8 cellular contexts compared by ENCODE assay signal in genomic region chr14:50312734-50313054, GRCh38. TPM values are rescaled to one million over a fixed set of nuclear protein-coding genes. Genes with fewer than 3 reads are reported as not detected.
DNase-seq lines count a peak whose midpoint lies in the region; ATAC-seq, FAIRE-seq and TF ChIP-seq lines count a peak whose summit lies in the region.

No MANE protein-coding gene starts in this region.

- H3K4me1 Mint-ChIP-seq in activated naive CD8-positive, alpha-beta T cell treated with anti-CD3 and anti-CD28 coated beads, Interleukin-2, amount 10 ng/mL, durations not matched to agents 7 days and 5 days = peaks cover 28% of the 10 kb centered on the region

- ATAC-seq in GM21423 (IDR thresholded peaks at IDR 0.05; ENCODE audit: unreplicated experiment) = peak; percentile 26
- ATAC-seq in activated naive CD8-positive, alpha-beta T cell treated with anti-CD3 and anti-CD28 coated beads, Interleukin-2, amount 10 ng/mL, durations not matched to agents 7 days and 5 days (ENCODE audit: low read depth) = peak; percentile 43

- H3K27me3 ChIP-seq in Loucy (ENCODE audit: insufficient read depth, low read length, poor library complexity, severe bottlenecking) (no peaks in the 10 kb centered on the region), suprapubic skin (no peaks in the 10 kb centered on the region)

- H3K4me2 ChIP-seq in Loucy (ENCODE audit: low read depth, low read length, poor library complexity, severe bottlenecking) = peak overlapping the region; percentile 98

- peak overlapping the region; percentile 94 for H3K4me3 ChIP-seq in Loucy (ENCODE audit: low read length, poor library complexity, severe bottlenecking)
- H3K4me3 ChIP-seq in kidney (ENCODE audit: low read length in 2 of 2) = peak overlapping the region; percentile 81 to 97
- H3K4me3 ChIP-seq in suprapubic skin = peak overlapping the region; percentile 68

- 3% methylated on average over 16 of the region's 18 CpGs for WGBS in suprapubic skin

- H3K36me3 ChIP-seq in Loucy (ENCODE audit: insufficient read depth, low read length) (no peaks in the 10 kb centered on the region), kidney (ENCODE audit: control insufficient read depth in 1 of 2, insufficient read depth in 2 of 2, low read length in 2 of 2) (no peaks in the 10 kb centered on the region), suprapubic skin (no peaks in the 10 kb centered on the region)

- H3K36me3 Mint-ChIP-seq in activated naive CD8-positive, alpha-beta T cell treated with anti-CD3 and anti-CD28 coated beads, Interleukin-2, amount 10 ng/mL, durations not matched to agents 7 days and 5 days = peaks cover 28% of the 10 kb centered on the region

- H3K9ac ChIP-seq in Loucy (ENCODE audit: low read depth, low read length, poor library complexity, severe bottlenecking) (peak overlapping the region; percentile 79), kidney (ENCODE audit: low read length in 2 of 2) (peak overlapping the region; percentile 39 to 88)

- H3K27ac Mint-ChIP-seq in activated naive CD8-positive, alpha-beta T cell treated with anti-CD3 and anti-CD28 coated beads, Interleukin-2, amount 10 ng/mL, durations not matched to agents 7 days and 5 days = peak overlapping the region; percentile 95

- H3F3A ChIP-seq in Loucy (ENCODE audit: low read depth) = no peaks in the 10 kb centered on the region

- FAIRE-seq in kidney (lab: Jason Lieb, UNC) = no peak

- H3K9me3 Mint-ChIP-seq in activated naive CD8-positive, alpha-beta T cell treated with anti-CD3 and anti-CD28 coated beads, Interleukin-2, amount 10 ng/mL, durations not matched to agents 7 days and 5 days = peaks cover 2% of the 10 kb centered on the region

- TF ChIP-seq CTCF in Loucy (conservative IDR thresholded peaks at IDR 0.05; ENCODE audit: low read length) (no peak), kidney (IDR thresholded peaks at IDR 0.05; ENCODE audit: borderline replicate concordance, extremely low read depth, insufficient read depth) (no peak), suprapubic skin (IDR thresholded peaks at IDR 0.05) (no peak)

- POLR2A ChIA-PET in activated naive CD8-positive, alpha-beta T cell treated with anti-CD3 and anti-CD28 coated beads, Interleukin-2, amount 10 ng/mL, durations not matched to agents 7 days and 5 days (lab: Charles Lee) = interaction anchor here (0.7 to 2.3 kb wide), 5 partner anchors 8 to 247 kb away, joined by 3 to 13 read pairs (median 6); partner anchors contain the start of genes ATL1 and SOS2

- peaks cover 31% of the 10 kb centered on the region for H3K4me1 ChIP-seq in Loucy (ENCODE audit: insufficient read depth, low read length, poor library complexity, severe bottlenecking)
- peaks cover 10% of the 10 kb centered on the region in 2 donors for H3K4me1 ChIP-seq in kidney (ENCODE audit: control insufficient read depth in 1 of 2, insufficient read depth in 1 of 2, low read depth in 1 of 2, low read length in 2 of 2)
- H3K4me1 ChIP-seq in suprapubic skin = peaks cover 17% of the 10 kb centered on the region

- H3K9me3 ChIP-seq in Loucy (ENCODE audit: insufficient read depth, low read depth, low read length) = peaks cover 8% of the 10 kb centered on the region; the same call in 1 of the 2 replicates
- no peaks in the 10 kb centered on the region for H3K9me3 ChIP-seq in kidney (ENCODE audit: control insufficient read depth in 1 of 2, low read length in 2 of 2)
- no peaks in the 10 kb centered on the region for H3K9me3 ChIP-seq in suprapubic skin

- TF ChIP-seq POLR2A in suprapubic skin (IDR thresholded peaks at IDR 0.05) = no peak

- intact Hi-C loops in kidney (cut with DNase I) = no loop called here

- H2AFZ ChIP-seq in Loucy (ENCODE audit: low read length) = peak overlapping the region; percentile 92

- H3K9me2 ChIP-seq in Loucy (replicated peaks; ENCODE audit: low read depth, low read length) = no peaks in the 10 kb centered on the region

- peaks cover 3% of the 10 kb centered on the region for H4K20me1 ChIP-seq in Loucy (ENCODE audit: insufficient read depth, low read length, poor library complexity, severe bottlenecking)

- DNase-seq in DMS79 (lab: John Stamatoyannopoulos, UW) (peak; percentile 83), kidney (no peak), suprapubic skin (ENCODE audit: low spot score in 2 of 2) (no peak), hepatic stellate cell (ENCODE audit: low spot score) (no peak), AG08395 (ENCODE audit: low spot score) (no peak)
- no peak for DNase-seq in activated naive CD8-positive, alpha-beta T cell treated with anti-CD3 and anti-CD28 coated beads, Interleukin-2, amount 10 ng/mL, durations not matched to agents 7 days and 5 days

- peaks cover 50% of the 10 kb centered on the region for H3K79me2 ChIP-seq in Loucy (ENCODE audit: insufficient read depth, low read length)

- no peak for TF ChIP-seq EP300 in suprapubic skin (IDR thresholded peaks at IDR 0.05)

- H3K27me3 Mint-ChIP-seq in activated naive CD8-positive, alpha-beta T cell treated with anti-CD3 and anti-CD28 coated beads, Interleukin-2, amount 10 ng/mL, durations not matched to agents 7 days and 5 days = no peaks in the 10 kb centered on the region

- peak overlapping the region; percentile 92 for H3K4me3 Mint-ChIP-seq in activated naive CD8-positive, alpha-beta T cell treated with anti-CD3 and anti-CD28 coated beads, Interleukin-2, amount 10 ng/mL, durations not matched to agents 7 days and 5 days

- H3K27ac ChIP-seq in kidney (ENCODE audit: low read depth in 2 of 2, low read length in 2 of 2) (peak overlapping the region; percentile 97), suprapubic skin (peak overlapping the region; percentile 92)

RNA-seq across cellular contexts. Expression of gene DMAC2L, which starts 0.6 kb away (rescaled TPM):
- 10 to 100 TPM; 19.0 to 19.4 TPM for total RNA-seq in activated naive CD8-positive, alpha-beta T cell treated with anti-CD3 and anti-CD28 coated beads, Interleukin-2, amount 10 ng/mL, durations not matched to agents 7 days and 5 days
- total RNA-seq in kidney (23.7 TPM), suprapubic skin (10 to 100 TPM; 11.6 to 20.5 (median 18.3) TPM)
- polyA plus RNA-seq in kidney (ENCODE audit: insufficient read depth, low read depth, low replicate concordance) = 27.3 TPM

RNA-seq across cellular contexts. Expression of gene L2HGDH, which starts 0.7 kb away (rescaled TPM):
- total RNA-seq in activated naive CD8-positive, alpha-beta T cell treated with anti-CD3 and anti-CD28 coated beads, Interleukin-2, amount 10 ng/mL, durations not matched to agents 7 days and 5 days = 10 to 100 TPM; 11.5 to 12.1 TPM
- total RNA-seq in kidney = 12.5 TPM
- 11.1 TPM for polyA plus RNA-seq in kidney (ENCODE audit: insufficient read depth, low read depth, low replicate concordance)
- total RNA-seq in suprapubic skin = 10 to 100 TPM in 2 of 4 donors, 1 to 10 TPM in 2; 6.8 to 11.0 (median 9.2) TPM
